In the genomic region with DNA sequence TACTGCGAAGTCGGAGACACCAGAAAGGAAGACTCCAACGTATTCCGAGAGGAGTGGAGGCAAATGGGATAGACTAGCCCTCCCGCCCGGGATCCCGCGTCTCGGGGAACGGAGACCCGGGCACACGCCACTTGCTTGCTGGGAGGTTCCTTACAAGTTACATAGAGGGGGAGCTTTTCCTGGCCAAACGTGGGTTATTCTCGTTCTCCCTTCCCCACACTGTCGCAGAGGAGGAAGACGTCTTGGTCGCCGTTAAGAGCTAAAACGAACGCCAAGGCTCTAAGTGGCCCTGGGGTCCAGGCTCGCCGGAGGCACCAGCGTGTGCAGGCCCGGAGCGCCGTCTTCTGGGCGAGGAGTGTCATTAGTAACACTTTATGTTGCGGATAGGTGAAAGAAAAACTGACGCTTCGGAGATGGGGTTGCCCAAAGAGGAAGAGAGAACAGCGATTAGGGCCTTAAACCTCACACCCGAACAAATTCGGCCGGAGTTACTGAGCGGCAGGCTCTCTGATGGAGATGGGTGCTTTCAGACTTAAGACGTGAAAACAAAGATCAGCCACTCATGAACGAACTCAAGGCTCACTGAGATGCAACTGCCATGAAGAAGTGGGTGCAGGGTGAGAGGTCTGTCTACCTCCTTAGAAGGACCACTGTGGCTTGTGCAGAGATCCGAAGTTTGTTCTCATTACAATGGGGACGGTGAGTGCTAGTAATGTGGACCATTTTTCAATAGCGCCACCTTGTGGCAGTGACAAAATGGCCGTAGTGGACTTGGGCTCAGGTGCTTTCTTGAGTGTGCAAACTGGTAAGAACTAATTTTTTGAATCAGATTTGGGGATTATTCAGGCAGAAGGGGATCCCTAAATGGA, we compare ENCODE assay signal across 1 cellular context.
TF ChIP-seq lines count a peak whose summit lies in the region.

No MANE protein-coding gene starts in this region.

TF ChIP-seq in K562, 482 proteins besides CTCF, POLR2A, EP300 and RAD21 (continued from another document and continues in another):
- TF ChIP-seq, protein P1, sequence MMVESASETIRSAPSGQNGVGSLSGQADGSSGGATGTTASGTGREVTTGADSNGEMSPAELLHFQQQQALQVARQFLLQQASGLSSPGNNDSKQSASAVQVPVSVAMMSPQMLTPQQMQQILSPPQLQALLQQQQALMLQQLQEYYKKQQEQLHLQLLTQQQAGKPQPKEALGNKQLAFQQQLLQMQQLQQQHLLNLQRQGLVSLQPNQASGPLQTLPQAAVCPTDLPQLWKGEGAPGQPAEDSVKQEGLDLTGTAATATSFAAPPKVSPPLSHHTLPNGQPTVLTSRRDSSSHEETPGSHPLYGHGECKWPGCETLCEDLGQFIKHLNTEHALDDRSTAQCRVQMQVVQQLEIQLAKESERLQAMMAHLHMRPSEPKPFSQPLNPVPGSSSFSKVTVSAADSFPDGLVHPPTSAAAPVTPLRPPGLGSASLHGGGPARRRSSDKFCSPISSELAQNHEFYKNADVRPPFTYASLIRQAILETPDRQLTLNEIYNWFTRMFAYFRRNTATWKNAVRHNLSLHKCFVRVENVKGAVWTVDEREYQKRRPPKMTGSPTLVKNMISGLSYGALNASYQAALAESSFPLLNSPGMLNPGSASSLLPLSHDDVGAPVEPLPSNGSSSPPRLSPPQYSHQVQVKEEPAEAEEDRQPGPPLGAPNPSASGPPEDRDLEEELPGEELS (CRISPR knock-in tag; IDR thresholded peaks at IDR 0.05; ENCODE audit: borderline replicate concordance), result no peak
- no peak for TF ChIP-seq CREB1 (IDR thresholded peaks at IDR 0.05)
- no peak for TF ChIP-seq CREB1 (CRISPR knock-in tag; IDR thresholded peaks at IDR 0.05)
- TF ChIP-seq DNMT1 (IDR thresholded peaks at IDR 0.05), result no peak
- TF ChIP-seq, protein P2, sequence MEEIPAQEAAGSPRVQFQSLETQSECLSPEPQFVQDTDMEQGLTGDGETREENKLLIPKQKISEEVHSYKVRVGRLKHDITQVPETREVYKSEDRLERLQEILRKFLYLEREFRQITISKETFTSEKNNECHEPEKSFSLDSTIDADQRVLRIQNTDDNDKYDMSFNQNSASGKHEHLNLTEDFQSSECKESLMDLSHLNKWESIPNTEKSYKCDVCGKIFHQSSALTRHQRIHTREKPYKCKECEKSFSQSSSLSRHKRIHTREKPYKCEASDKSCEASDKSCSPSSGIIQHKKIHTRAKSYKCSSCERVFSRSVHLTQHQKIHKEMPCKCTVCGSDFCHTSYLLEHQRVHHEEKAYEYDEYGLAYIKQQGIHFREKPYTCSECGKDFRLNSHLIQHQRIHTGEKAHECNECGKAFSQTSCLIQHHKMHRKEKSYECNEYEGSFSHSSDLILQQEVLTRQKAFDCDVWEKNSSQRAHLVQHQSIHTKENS (CRISPR knock-in tag; IDR thresholded peaks at IDR 0.05), result no peak
- TF ChIP-seq, protein P3, sequence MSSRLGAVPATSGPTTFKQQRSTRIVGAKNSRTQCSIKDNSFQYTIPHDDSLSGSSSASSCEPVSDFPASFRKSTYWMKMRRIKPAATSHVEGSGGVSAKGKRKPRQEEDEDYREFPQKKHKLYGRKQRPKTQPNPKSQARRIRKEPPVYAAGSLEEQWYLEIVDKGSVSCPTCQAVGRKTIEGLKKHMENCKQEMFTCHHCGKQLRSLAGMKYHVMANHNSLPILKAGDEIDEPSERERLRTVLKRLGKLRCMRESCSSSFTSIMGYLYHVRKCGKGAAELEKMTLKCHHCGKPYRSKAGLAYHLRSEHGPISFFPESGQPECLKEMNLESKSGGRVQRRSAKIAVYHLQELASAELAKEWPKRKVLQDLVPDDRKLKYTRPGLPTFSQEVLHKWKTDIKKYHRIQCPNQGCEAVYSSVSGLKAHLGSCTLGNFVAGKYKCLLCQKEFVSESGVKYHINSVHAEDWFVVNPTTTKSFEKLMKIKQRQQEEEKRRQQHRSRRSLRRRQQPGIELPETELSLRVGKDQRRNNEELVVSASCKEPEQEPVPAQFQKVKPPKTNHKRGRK (tag; IDR thresholded peaks at IDR 0.05), result no peak
- no peak for TF ChIP-seq NBN (IDR thresholded peaks at IDR 0.05; ENCODE audit: low read depth)
- TF ChIP-seq, protein P4, sequence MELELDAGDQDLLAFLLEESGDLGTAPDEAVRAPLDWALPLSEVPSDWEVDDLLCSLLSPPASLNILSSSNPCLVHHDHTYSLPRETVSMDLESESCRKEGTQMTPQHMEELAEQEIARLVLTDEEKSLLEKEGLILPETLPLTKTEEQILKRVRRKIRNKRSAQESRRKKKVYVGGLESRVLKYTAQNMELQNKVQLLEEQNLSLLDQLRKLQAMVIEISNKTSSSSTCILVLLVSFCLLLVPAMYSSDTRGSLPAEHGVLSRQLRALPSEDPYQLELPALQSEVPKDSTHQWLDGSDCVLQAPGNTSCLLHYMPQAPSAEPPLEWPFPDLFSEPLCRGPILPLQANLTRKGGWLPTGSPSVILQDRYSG (tag; conservative IDR thresholded peaks at IDR 0.05; ENCODE audit: low read depth), result no peak; the same call in 1 of the 2 replicates
- no peak for TF ChIP-seq NELFE (IDR thresholded peaks at IDR 0.05; ENCODE audit: insufficient read depth, insufficient read length)
- TF ChIP-seq ZNF561 (CRISPR knock-in tag; conservative IDR thresholded peaks at IDR 0.05), result no peak
- TF ChIP-seq, protein P5, sequence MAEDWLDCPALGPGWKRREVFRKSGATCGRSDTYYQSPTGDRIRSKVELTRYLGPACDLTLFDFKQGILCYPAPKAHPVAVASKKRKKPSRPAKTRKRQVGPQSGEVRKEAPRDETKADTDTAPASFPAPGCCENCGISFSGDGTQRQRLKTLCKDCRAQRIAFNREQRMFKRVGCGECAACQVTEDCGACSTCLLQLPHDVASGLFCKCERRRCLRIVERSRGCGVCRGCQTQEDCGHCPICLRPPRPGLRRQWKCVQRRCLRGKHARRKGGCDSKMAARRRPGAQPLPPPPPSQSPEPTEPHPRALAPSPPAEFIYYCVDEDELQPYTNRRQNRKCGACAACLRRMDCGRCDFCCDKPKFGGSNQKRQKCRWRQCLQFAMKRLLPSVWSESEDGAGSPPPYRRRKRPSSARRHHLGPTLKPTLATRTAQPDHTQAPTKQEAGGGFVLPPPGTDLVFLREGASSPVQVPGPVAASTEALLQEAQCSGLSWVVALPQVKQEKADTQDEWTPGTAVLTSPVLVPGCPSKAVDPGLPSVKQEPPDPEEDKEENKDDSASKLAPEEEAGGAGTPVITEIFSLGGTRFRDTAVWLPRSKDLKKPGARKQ (CRISPR knock-in tag; IDR thresholded peaks at IDR 0.05), result peak; percentile 97
- TF ChIP-seq SMAD1 (IDR thresholded peaks at IDR 0.05; ENCODE audit: low read depth, low read length, partially characterized antibody), result no peak
- no peak; the same call in 1 of the 2 replicates for TF ChIP-seq GATA2 (CRISPR knock-in tag; IDR thresholded peaks at IDR 0.05)
- TF ChIP-seq, protein P6, sequence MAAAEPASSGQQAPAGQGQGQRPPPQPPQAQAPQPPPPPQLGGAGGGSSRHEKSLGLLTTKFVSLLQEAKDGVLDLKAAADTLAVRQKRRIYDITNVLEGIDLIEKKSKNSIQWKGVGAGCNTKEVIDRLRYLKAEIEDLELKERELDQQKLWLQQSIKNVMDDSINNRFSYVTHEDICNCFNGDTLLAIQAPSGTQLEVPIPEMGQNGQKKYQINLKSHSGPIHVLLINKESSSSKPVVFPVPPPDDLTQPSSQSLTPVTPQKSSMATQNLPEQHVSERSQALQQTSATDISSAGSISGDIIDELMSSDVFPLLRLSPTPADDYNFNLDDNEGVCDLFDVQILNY (CRISPR knock-in tag; IDR thresholded peaks at IDR 0.05), result no peak
- TF ChIP-seq ZNF668 (CRISPR knock-in tag; IDR thresholded peaks at IDR 0.05), result no peak
- TF ChIP-seq, protein P7, sequence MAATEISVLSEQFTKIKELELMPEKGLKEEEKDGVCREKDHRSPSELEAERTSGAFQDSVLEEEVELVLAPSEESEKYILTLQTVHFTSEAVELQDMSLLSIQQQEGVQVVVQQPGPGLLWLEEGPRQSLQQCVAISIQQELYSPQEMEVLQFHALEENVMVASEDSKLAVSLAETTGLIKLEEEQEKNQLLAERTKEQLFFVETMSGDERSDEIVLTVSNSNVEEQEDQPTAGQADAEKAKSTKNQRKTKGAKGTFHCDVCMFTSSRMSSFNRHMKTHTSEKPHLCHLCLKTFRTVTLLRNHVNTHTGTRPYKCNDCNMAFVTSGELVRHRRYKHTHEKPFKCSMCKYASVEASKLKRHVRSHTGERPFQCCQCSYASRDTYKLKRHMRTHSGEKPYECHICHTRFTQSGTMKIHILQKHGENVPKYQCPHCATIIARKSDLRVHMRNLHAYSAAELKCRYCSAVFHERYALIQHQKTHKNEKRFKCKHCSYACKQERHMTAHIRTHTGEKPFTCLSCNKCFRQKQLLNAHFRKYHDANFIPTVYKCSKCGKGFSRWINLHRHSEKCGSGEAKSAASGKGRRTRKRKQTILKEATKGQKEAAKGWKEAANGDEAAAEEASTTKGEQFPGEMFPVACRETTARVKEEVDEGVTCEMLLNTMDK (IDR thresholded peaks at IDR 0.05; ENCODE audit: borderline replicate concordance, insufficient read depth, low read depth, low read length, poor library complexity, severe bottlenecking), result peak; percentile 39
- TF ChIP-seq ZNF143 (CRISPR knock-in tag; IDR thresholded peaks at IDR 0.05), result no peak
- TF ChIP-seq GABPB2 (CRISPR knock-in tag; conservative IDR thresholded peaks at IDR 0.05), result no peak
- TF ChIP-seq ZNF507 (tag; conservative IDR thresholded peaks at IDR 0.05), result no peak
- no peak for TF ChIP-seq SNRNP70 (optimal IDR thresholded peaks at IDR 0.05; ENCODE audit: low read depth, low read length)
- TF ChIP-seq ZSCAN29 (IDR thresholded peaks at IDR 0.05), result peak; percentile 80; the same call in 1 of the 2 replicates
- TF ChIP-seq, protein P8, sequence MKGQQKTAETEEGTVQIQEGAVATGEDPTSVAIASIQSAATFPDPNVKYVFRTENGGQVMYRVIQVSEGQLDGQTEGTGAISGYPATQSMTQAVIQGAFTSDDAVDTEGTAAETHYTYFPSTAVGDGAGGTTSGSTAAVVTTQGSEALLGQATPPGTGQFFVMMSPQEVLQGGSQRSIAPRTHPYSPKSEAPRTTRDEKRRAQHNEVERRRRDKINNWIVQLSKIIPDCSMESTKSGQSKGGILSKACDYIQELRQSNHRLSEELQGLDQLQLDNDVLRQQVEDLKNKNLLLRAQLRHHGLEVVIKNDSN (CRISPR knock-in tag; IDR thresholded peaks at IDR 0.05), result no peak
- no peak for TF ChIP-seq HMGN3 (IDR thresholded peaks at IDR 0.05; ENCODE audit: borderline replicate concordance, extremely low read depth, insufficient read length, low read depth, low read length)
- TF ChIP-seq ZNF444 (CRISPR knock-in tag; IDR thresholded peaks at IDR 0.05), result no peak
- TF ChIP-seq ZEB2 (IDR thresholded peaks at IDR 0.05), result no peak
- peak; percentile 70 for TF ChIP-seq SMARCA4 (IDR thresholded peaks at IDR 0.05)
- TF ChIP-seq ARHGAP35 (IDR thresholded peaks at IDR 0.05; ENCODE audit: partially characterized antibody), result no peak
- TF ChIP-seq CBFA2T3 (IDR thresholded peaks at IDR 0.05), result no peak
- no peak for TF ChIP-seq NFRKB (IDR thresholded peaks at IDR 0.05; ENCODE audit: low read depth)
- TF ChIP-seq ZKSCAN3 (CRISPR knock-in tag; IDR thresholded peaks at IDR 0.05), result no peak
- TF ChIP-seq POLR2H (tag; IDR thresholded peaks at IDR 0.05; ENCODE audit: low read depth), result no peak
- TF ChIP-seq, protein P9, sequence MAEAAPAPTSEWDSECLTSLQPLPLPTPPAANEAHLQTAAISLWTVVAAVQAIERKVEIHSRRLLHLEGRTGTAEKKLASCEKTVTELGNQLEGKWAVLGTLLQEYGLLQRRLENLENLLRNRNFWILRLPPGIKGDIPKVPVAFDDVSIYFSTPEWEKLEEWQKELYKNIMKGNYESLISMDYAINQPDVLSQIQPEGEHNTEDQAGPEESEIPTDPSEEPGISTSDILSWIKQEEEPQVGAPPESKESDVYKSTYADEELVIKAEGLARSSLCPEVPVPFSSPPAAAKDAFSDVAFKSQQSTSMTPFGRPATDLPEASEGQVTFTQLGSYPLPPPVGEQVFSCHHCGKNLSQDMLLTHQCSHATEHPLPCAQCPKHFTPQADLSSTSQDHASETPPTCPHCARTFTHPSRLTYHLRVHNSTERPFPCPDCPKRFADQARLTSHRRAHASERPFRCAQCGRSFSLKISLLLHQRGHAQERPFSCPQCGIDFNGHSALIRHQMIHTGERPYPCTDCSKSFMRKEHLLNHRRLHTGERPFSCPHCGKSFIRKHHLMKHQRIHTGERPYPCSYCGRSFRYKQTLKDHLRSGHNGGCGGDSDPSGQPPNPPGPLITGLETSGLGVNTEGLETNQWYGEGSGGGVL (CRISPR knock-in tag; IDR thresholded peaks at IDR 0.05), result no peak
- TF ChIP-seq, protein P10, sequence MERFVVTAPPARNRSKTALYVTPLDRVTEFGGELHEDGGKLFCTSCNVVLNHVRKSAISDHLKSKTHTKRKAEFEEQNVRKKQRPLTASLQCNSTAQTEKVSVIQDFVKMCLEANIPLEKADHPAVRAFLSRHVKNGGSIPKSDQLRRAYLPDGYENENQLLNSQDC (CRISPR knock-in tag; IDR thresholded peaks at IDR 0.05), result no peak
- peak; percentile 82; the same call in 1 of the 2 replicates for TF ChIP-seq ARID2 (IDR thresholded peaks at IDR 0.05)
- no peak for TF ChIP-seq TBL1XR1 (IDR thresholded peaks at IDR 0.05; ENCODE audit: low read length in 2 of 2)
- no peak for TF ChIP-seq MCM7 (IDR thresholded peaks at IDR 0.05)
- TF ChIP-seq, protein P11, sequence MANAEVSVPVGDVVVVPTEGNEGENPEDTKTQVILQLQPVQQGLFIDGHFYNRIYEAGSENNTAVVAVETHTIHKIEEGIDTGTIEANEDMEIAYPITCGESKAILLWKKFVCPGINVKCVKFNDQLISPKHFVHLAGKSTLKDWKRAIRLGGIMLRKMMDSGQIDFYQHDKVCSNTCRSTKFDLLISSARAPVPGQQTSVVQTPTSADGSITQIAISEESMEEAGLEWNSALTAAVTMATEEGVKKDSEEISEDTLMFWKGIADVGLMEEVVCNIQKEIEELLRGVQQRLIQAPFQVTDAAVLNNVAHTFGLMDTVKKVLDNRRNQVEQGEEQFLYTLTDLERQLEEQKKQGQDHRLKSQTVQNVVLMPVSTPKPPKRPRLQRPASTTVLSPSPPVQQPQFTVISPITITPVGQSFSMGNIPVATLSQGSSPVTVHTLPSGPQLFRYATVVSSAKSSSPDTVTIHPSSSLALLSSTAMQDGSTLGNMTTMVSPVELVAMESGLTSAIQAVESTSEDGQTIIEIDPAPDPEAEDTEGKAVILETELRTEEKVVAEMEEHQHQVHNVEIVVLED (CRISPR knock-in tag; IDR thresholded peaks at IDR 0.05), result no peak
- TF ChIP-seq, protein P12, sequence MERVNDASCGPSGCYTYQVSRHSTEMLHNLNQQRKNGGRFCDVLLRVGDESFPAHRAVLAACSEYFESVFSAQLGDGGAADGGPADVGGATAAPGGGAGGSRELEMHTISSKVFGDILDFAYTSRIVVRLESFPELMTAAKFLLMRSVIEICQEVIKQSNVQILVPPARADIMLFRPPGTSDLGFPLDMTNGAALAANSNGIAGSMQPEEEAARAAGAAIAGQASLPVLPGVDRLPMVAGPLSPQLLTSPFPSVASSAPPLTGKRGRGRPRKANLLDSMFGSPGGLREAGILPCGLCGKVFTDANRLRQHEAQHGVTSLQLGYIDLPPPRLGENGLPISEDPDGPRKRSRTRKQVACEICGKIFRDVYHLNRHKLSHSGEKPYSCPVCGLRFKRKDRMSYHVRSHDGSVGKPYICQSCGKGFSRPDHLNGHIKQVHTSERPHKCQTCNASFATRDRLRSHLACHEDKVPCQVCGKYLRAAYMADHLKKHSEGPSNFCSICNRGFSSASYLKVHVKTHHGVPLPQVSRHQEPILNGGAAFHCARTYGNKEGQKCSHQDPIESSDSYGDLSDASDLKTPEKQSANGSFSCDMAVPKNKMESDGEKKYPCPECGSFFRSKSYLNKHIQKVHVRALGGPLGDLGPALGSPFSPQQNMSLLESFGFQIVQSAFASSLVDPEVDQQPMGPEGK (CRISPR knock-in tag; IDR thresholded peaks at IDR 0.05; ENCODE audit: borderline replicate concordance), result no peak
- TF ChIP-seq PCBP2 (IDR thresholded peaks at IDR 0.05; ENCODE audit: low read depth, low read length, poor library complexity, severe bottlenecking), result no peak
- TF ChIP-seq CXXC5 (CRISPR knock-in tag; IDR thresholded peaks at IDR 0.05), result peak; percentile 72
